Comparison of ENCODE assay signal across 13 cellular contexts in genomic region chr13:84645196-84646071, GRCh38.
DNase-seq lines count a peak whose midpoint lies in the region; ATAC-seq and TF ChIP-seq lines count a peak whose summit lies in the region.
"Had no signal": no experiment of that assay in that cellular context is flagged by ENCODE, and none has a peak within 500 bp of the region (broad histone marks: within the 10 kb centered on the region; RNA-seq: fewer than 3 reads in every experiment).

No MANE protein-coding gene starts in this region.

- peak; percentile 2; the same call in 1 of the 2 replicates for TF ChIP-seq RAD21 in Ishikawa (IDR thresholded peaks at IDR 0.05; ENCODE audit: low read depth)

- no peak overlapping the region for H3K4me3 ChIP-seq in BE2C (ENCODE audit: low read depth, low read length)

- no peaks in the 10 kb centered on the region for H3K27me3 ChIP-seq in BE2C
- no peaks in the 10 kb centered on the region for H3K27me3 ChIP-seq in foreskin keratinocyte

- H3K27ac ChIP-seq in foreskin keratinocyte = no peak overlapping the region

- H3K4me1 ChIP-seq in BE2C (no peaks in the 10 kb centered on the region; the same call in 1 of the 2 replicates), foreskin keratinocyte (peaks cover 25% of the 10 kb centered on the region)

- no peak overlapping the region for H3K27ac Mint-ChIP-seq in activated naive CD4-positive, alpha-beta T cell treated with anti-CD3 and anti-CD28 coated beads, Interleukin-2, amount 50 U/mL, for 72 hours
- H3K27ac Mint-ChIP-seq: activated T-helper 17 cell treated with anti-CD3 and anti-CD28 coated beads, Interleukin-2, amount 50 U/mL, for 72 hours; naive thymus-derived CD8-positive, alpha-beta T cell; stimulated activated naive B cell treated with anti-CD40 and anti-IgM and Interleukin-4, amounts not matched to agents 10 μg/mL and 1 μg/mL and 100 μg/mL, for 72 hours had no signal

- H3K36me3 Mint-ChIP-seq in activated naive CD4-positive, alpha-beta T cell treated with anti-CD3 and anti-CD28 coated beads, Interleukin-2, amount 50 U/mL, for 72 hours = no peaks in the 10 kb centered on the region
- H3K36me3 Mint-ChIP-seq: naive thymus-derived CD8-positive, alpha-beta T cell; stimulated activated naive B cell treated with anti-CD40 and anti-IgM and Interleukin-4, amounts not matched to agents 10 μg/mL and 1 μg/mL and 100 μg/mL, for 72 hours had no signal

- DNase-seq in BE2C (no peak), SHP77 treated with DMSO at 0.1 percent for 48 hours (lab: John Stamatoyannopoulos, UW) (peak; percentile 24), foreskin keratinocyte (peak; percentile 31 to 66), 8988T (no peak), NCI-H2227 (lab: John Stamatoyannopoulos, UW; ENCODE audit: unreplicated experiment) (no peak)
- DNase-seq in activated naive CD4-positive, alpha-beta T cell treated with anti-CD3 and anti-CD28 coated beads, Interleukin-2, amount 50 U/mL, for 72 hours (ENCODE audit: low spot score in 2 of 2) = no peak
- DNase-seq: GDM1; naive thymus-derived CD8-positive, alpha-beta T cell; NCI-H524 treated with DMSO at 0.1 percent for 48 hours; stimulated activated naive B cell treated with anti-CD40 and anti-IgM and Interleukin-4, amounts not matched to agents 10 μg/mL and 1 μg/mL and 100 μg/mL, for 72 hours had no signal

- no peaks in the 10 kb centered on the region for H3K9me3 ChIP-seq in BE2C

- no peaks in the 10 kb centered on the region for H3K36me3 ChIP-seq in BE2C

- TF ChIP-seq EP300 in Ishikawa (IDR thresholded peaks at IDR 0.05; ENCODE audit: borderline replicate concordance) = no peak

- TF ChIP-seq CTCF in BE2C (IDR thresholded peaks at IDR 0.05; ENCODE audit: low read depth, low read length) (peak; percentile 31; the same call in 1 of the 2 replicates), foreskin keratinocyte (conservative IDR thresholded peaks at IDR 0.05) (peak; percentile 49)

- H3K9me3 Mint-ChIP-seq in activated naive CD4-positive, alpha-beta T cell treated with anti-CD3 and anti-CD28 coated beads, Interleukin-2, amount 50 U/mL, for 72 hours = peaks cover 0 to 3% of the 10 kb centered on the region in 2 donors
- H3K9me3 Mint-ChIP-seq: activated T-helper 17 cell treated with anti-CD3 and anti-CD28 coated beads, Interleukin-2, amount 50 U/mL, for 72 hours had no signal

- ATAC-seq in foreskin keratinocyte = peak; percentile 63
- ATAC-seq in activated naive CD4-positive, alpha-beta T cell treated with anti-CD3 and anti-CD28 coated beads, Interleukin-2, amount 50 U/mL, for 72 hours = no peak
- ATAC-seq in GM19395 (IDR thresholded peaks at IDR 0.05; ENCODE audit: unreplicated experiment) = no peak
- ATAC-seq: activated T-helper 17 cell treated with anti-CD3 and anti-CD28 coated beads, Interleukin-2, amount 50 U/mL, for 72 hours; naive thymus-derived CD8-positive, alpha-beta T cell; stimulated activated naive B cell treated with anti-CD40 and anti-IgM and Interleukin-4, amounts not matched to agents 10 μg/mL and 1 μg/mL and 100 μg/mL, for 72 hours had no signal

TF ChIP-seq in Ishikawa, 13 proteins besides CTCF, POLR2A, EP300 and RAD21:
- TF ChIP-seq FOXM1 (IDR thresholded peaks at IDR 0.05; ENCODE audit: borderline replicate concordance, low read depth) (no peak), TCF12 (IDR thresholded peaks at IDR 0.05; ENCODE audit: low read depth) (no peak)
TF ChIP-seq in Ishikawa: peak in this region for 0.

Comparison
In these comparisons a context has a peak if more than half of its experiments do, and no peak if none do; other contexts are left out.
1. DNase-seq: peak in SHP77 treated with DMSO at 0.1 percent for 48 hours (single experiment) and foreskin keratinocyte (2 of 2); none in BE2C (single experiment), 8988T (single experiment), NCI-H2227 (single experiment) and activated naive CD4-positive, alpha-beta T cell treated with anti-CD3 and anti-CD28 coated beads, Interleukin-2, amount 50 U/mL, for 72 hours (0 of 2).